10 cellular contexts compared by ENCODE assay signal in the genomic region with DNA sequence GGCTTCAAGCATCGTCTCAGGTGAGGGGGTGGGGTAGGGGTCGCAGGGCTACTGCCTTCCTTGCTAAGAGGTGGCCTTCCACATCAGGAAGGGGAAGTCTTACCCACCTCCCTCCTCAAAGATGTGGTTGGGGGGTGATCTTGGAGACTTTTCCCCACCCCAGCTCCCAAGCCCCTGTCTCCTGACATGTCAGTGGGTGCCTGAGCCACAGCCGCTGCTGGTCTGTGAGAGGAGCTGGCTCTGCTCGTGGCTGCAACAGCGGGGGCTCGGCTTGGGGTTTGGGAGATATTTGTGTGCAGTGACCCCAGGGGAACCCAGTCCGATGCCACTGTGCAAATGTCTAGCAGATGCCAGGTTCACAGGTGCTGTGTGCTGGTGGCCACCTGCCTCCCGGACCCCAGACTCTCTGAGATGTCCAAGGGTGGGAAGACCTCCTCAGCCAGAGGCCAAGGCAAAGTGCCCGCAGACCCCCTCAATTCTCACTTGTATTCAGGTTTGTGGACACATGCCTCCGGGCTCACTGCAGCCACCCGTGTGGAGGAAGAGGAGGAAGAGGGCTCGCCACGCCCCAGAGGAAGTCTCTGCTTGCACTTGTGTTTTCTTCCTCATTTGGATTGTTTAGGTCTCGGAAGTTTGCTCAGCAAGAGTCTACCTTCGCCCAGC. TPM values are rescaled to one million over a fixed set of nuclear protein-coding genes. Genes with fewer than 3 reads are reported as not detected.
DNase-seq lines count a peak whose midpoint lies in the region.
"Had no signal": no experiment of that assay in that cellular context is flagged by ENCODE, and none has a peak within 500 bp of the region (broad histone marks: within the 10 kb centered on the region; RNA-seq: fewer than 3 reads in every experiment).

No MANE protein-coding gene starts in this region.

- H3K4me3 Mint-ChIP-seq in IgD-negative memory B cell = peak overlapping the region; percentile 87 to 98 (median 92)

- peak overlapping the region; percentile 63 for H3K4me3 ChIP-seq in effector memory CD4-positive, alpha-beta T cell (ENCODE audit: insufficient read depth, low read depth, low read length, poor library complexity, severe bottlenecking)
- peak overlapping the region; percentile 16 for H3K4me3 ChIP-seq in rectal smooth muscle tissue (ENCODE audit: low read length)
- H3K4me3 ChIP-seq: K562 had no signal

- no peaks in the 10 kb centered on the region for H3K9me3 Mint-ChIP-seq in IgD-negative memory B cell

- peaks cover 11 to 17% (median 11%) of the 10 kb centered on the region in 3 donors for H3K4me1 Mint-ChIP-seq in IgD-negative memory B cell

- H3K9ac ChIP-seq in rectal smooth muscle tissue (ENCODE audit: low read length) = no peak overlapping the region

- no peaks in the 10 kb centered on the region for H3K9me3 ChIP-seq in effector memory CD4-positive, alpha-beta T cell (ENCODE audit: control insufficient read depth, low read length)

- no peaks in the 10 kb centered on the region for H3K36me3 ChIP-seq in effector memory CD4-positive, alpha-beta T cell (ENCODE audit: control insufficient read depth, insufficient read depth, low read length)
- no peaks in the 10 kb centered on the region for H3K36me3 ChIP-seq in rectal smooth muscle tissue (ENCODE audit: control insufficient read depth, insufficient read depth, low read length)

- H3K27ac ChIP-seq in effector memory CD4-positive, alpha-beta T cell (ENCODE audit: insufficient read depth, low read length, poor library complexity, severe bottlenecking) = peak overlapping the region; percentile 0
- no peak overlapping the region for H3K27ac ChIP-seq in rectal smooth muscle tissue (ENCODE audit: low read depth, low read length)

- no peaks in the 10 kb centered on the region for H3K27me3 Mint-ChIP-seq in IgD-negative memory B cell

- peaks cover 48% of the 10 kb centered on the region for H3K4me1 ChIP-seq in effector memory CD4-positive, alpha-beta T cell (ENCODE audit: control insufficient read depth, insufficient read depth, low read length, poor library complexity, severe bottlenecking)
- H3K4me1 ChIP-seq in rectal smooth muscle tissue (ENCODE audit: control insufficient read depth, insufficient read depth, low read length) = no peaks in the 10 kb centered on the region

- peak overlapping the region; percentile 46 to 74 (median 70) for H3K27ac Mint-ChIP-seq in IgD-negative memory B cell

- no peaks in the 10 kb centered on the region for H3K27me3 ChIP-seq in effector memory CD4-positive, alpha-beta T cell (replicated peaks; ENCODE audit: control insufficient read depth, insufficient read depth, low read length, poor library complexity, severe bottlenecking)
- H3K27me3 ChIP-seq in rectal smooth muscle tissue (ENCODE audit: control insufficient read depth, insufficient read depth, low read length) = peaks cover 6% of the 10 kb centered on the region

- DNase-seq in SKM-1 (lab: John Stamatoyannopoulos, UW; ENCODE audit: unreplicated experiment) = peak; percentile 66
- no peak for DNase-seq in effector memory CD4-positive, alpha-beta T cell
- DNase-seq in nucleus accumbens (lab: John Stamatoyannopoulos, UW) = no peak
- DNase-seq in NCI-H2171 (lab: John Stamatoyannopoulos, UW) = no peak
- no peak for DNase-seq in activated CD4-positive, CD25-positive, alpha-beta regulatory T cell (lab: John Stamatoyannopoulos, UW)
- DNase-seq: islet precursor cell had no signal

- no peaks in the 10 kb centered on the region for H3K36me3 Mint-ChIP-seq in IgD-negative memory B cell

RNA-seq across cellular contexts. Expression of a gene that starts 1.9 kb away (rescaled TPM):
- 20.5 TPM for polyA plus RNA-seq in IgD-negative memory B cell
- polyA plus RNA-seq: K562 had no signal

RNA-seq across cellular contexts. Expression of a gene that starts 2.4 kb away (rescaled TPM):
- polyA plus RNA-seq in IgD-negative memory B cell = not detected
- polyA plus RNA-seq: endothelial cell of umbilical vein, K562 had no signal

RNA-seq across cellular contexts. Expression of a gene that starts 46.2 kb away (rescaled TPM):
- 86.8 TPM for polyA plus RNA-seq in IgD-negative memory B cell
